In genomic region chr1:218164930-218165686, GRCh38 we compare ENCODE assay signal across 8 cellular contexts.
DNase-seq lines count a peak whose midpoint lies in the region; ATAC-seq lines count a peak whose summit lies in the region.

No MANE protein-coding gene starts in this region.

- H3K9me3 ChIP-seq in SJSA1 (replicated peaks) (no peaks in the 10 kb centered on the region), endocrine pancreas (ENCODE audit: control insufficient read depth, low read length) (no peaks in the 10 kb centered on the region), mucosa of rectum (ENCODE audit: control insufficient read depth in 2 of 2, low read length in 2 of 2) (no peaks in the 10 kb centered on the region)

- H3K27me3 ChIP-seq in SJSA1 (replicated peaks): peaks cover 80% of the 10 kb centered on the region
- H3K27me3 ChIP-seq in endocrine pancreas (ENCODE audit: control insufficient read depth, insufficient read depth, low read length): peaks cover 14% of the 10 kb centered on the region
- H3K27me3 ChIP-seq in mucosa of rectum (ENCODE audit: control insufficient read depth in 2 of 2, insufficient read depth in 2 of 2, low read length in 2 of 2): peaks cover 25 to 46% of the 10 kb centered on the region in 2 donors

- H3K4me1 ChIP-seq in SJSA1 (replicated peaks): peaks cover 14% of the 10 kb centered on the region
- H3K4me1 ChIP-seq in endocrine pancreas (ENCODE audit: control insufficient read depth, insufficient read depth, low read length): no peaks in the 10 kb centered on the region
- peaks cover 13 to 17% of the 10 kb centered on the region in 2 donors for H3K4me1 ChIP-seq in mucosa of rectum (ENCODE audit: control insufficient read depth in 2 of 2, insufficient read depth in 2 of 2, low read length in 2 of 2)

- H3K36me3 ChIP-seq in SJSA1 (no peaks in the 10 kb centered on the region), endocrine pancreas (ENCODE audit: control insufficient read depth, insufficient read depth, low read length) (no peaks in the 10 kb centered on the region), mucosa of rectum (ENCODE audit: control insufficient read depth in 2 of 2, insufficient read depth in 2 of 2, low read length in 2 of 2) (no peaks in the 10 kb centered on the region)

- H3K4me3 ChIP-seq in SJSA1: peak overlapping the region; percentile 33
- H3K4me3 ChIP-seq in endocrine pancreas (ENCODE audit: control insufficient read depth, insufficient read depth, low read length): peak overlapping the region; percentile 45
- H3K4me3 ChIP-seq in mucosa of rectum (ENCODE audit: low read length in 2 of 2): peak overlapping the region; percentile 44 to 61

- DNase-seq in NCI-H510A treated with DMSO at 0.1 percent for 48 hours (lab: John Stamatoyannopoulos, UW): peak; percentile 17
- no peak for DNase-seq in NCI-H510A (lab: John Stamatoyannopoulos, UW)
- DNase-seq in SJSA1 (ENCODE audit: low read depth in 1 of 2, low spot score in 2 of 2): no peak
- no peak for DNase-seq in ureter (ENCODE audit: low spot score)
- no peak for DNase-seq in SHP77 (lab: John Stamatoyannopoulos, UW)

- H3K9ac ChIP-seq in endocrine pancreas (ENCODE audit: control insufficient read depth, insufficient read depth, low read length) (no peak overlapping the region), mucosa of rectum (ENCODE audit: low read depth in 1 of 2, low read length in 2 of 2) (peak overlapping the region in 1 of 2 donors; percentile 23)

- no peak overlapping the region for H3K27ac ChIP-seq in SJSA1
- H3K27ac ChIP-seq in mucosa of rectum (ENCODE audit: low read depth in 2 of 2, low read length in 2 of 2): no peak overlapping the region

- peak; percentile 42 for ATAC-seq in HG02840 (IDR thresholded peaks at IDR 0.05; ENCODE audit: low FRiP score, unreplicated experiment)
